18 cellular contexts compared by ENCODE assay signal in the genomic region with DNA sequence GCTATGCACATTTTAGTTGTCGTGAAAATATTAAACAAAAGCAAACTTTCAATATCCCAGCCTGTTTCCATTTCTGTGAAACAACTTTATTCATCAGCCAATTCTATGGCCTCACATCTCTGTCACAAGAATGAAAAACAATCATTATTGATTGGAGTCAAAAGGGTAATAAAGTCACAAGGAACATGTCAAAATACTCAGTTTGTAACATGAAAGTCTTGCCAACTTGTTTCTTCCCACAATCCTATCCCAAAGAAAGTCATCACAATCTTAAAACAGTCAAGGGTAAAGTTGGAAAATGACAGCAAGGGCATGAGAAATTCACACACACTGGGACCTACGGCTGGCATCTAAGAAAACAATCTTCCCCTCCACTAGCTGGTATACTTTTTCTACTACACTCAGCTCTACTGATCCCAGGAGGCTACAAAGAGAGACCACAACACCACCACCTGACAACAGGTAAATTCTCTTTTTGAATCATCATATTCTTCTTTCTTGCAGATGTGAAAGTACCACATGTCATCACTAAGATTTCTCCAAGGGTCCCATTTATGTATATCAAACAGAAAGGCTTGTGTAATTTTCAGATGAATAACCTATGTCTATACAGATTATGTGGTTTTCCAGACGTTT. TPM values are rescaled to one million over a fixed set of nuclear protein-coding genes. Genes with fewer than 3 reads are reported as not detected.
DNase-seq lines count a peak whose midpoint lies in the region; ATAC-seq and TF ChIP-seq lines count a peak whose summit lies in the region.
"Had no signal": no experiment of that assay in that cellular context is flagged by ENCODE, and none has a peak within 500 bp of the region (broad histone marks: within the 10 kb centered on the region; RNA-seq: fewer than 3 reads in every experiment).

No MANE protein-coding gene starts in this region.

- H2AFZ ChIP-seq in mammary epithelial cell (ENCODE audit: low read depth, low read length): no peak overlapping the region
- H2AFZ ChIP-seq: parathyroid adenoma, PC-9 had no signal

- peaks cover 71% of the 10 kb centered on the region for H3K36me3 Mint-ChIP-seq in MCF 10A (ENCODE audit: insufficient read depth, unreplicated experiment)
- H3K36me3 Mint-ChIP-seq in chondrocyte (ENCODE audit: low read depth): peaks cover 13% of the 10 kb centered on the region
- H3K36me3 Mint-ChIP-seq in mesothelial cell of epicardium: peaks cover 34% of the 10 kb centered on the region

- TF ChIP-seq POLR2A in upper lobe of left lung (IDR thresholded peaks at IDR 0.05): no peak

- H3K27me3 Mint-ChIP-seq in MCF 10A (ENCODE audit: insufficient read depth, unreplicated experiment): no peaks in the 10 kb centered on the region
- H3K27me3 Mint-ChIP-seq in chondrocyte (ENCODE audit: low read depth): no peaks in the 10 kb centered on the region
- H3K27me3 Mint-ChIP-seq in mesothelial cell of epicardium (ENCODE audit: low read depth): no peaks in the 10 kb centered on the region
- H3K27me3 Mint-ChIP-seq: activated naive CD8-positive, alpha-beta T cell treated with anti-CD3 and anti-CD28 coated beads, Interleukin-2, amount 50 U/mL, for 24 hours; T-cell had no signal

- H3K4me1 Mint-ChIP-seq in MCF 10A (ENCODE audit: insufficient read depth, unreplicated experiment) (no peaks in the 10 kb centered on the region), chondrocyte (ENCODE audit: low read depth) (peaks cover 43% of the 10 kb centered on the region), mesothelial cell of epicardium (peaks cover 23% of the 10 kb centered on the region)

- DNase-seq in MCF 10A (ENCODE audit: unreplicated experiment) (no peak), mammary epithelial cell (no peak), chondrocyte (ENCODE audit: low spot score) (no peak), mesothelial cell of epicardium (ENCODE audit: low spot score in 2 of 2, unreplicated experiment in 2 of 2) (no peak), upper lobe of left lung (no peak), retina (no peak)
- DNase-seq in activated naive CD4-positive, alpha-beta T cell treated with anti-CD3 and anti-CD28 coated beads, Interleukin-2, amount 50 U/mL, for 16 hours: no peak
- DNase-seq: activated naive CD8-positive, alpha-beta T cell treated with anti-CD3 and anti-CD28 coated beads, Interleukin-2, amount 50 U/mL, for 24 hours; colonic mucosa; GF-D8; MM.1S; NCI-H1930; NCI-H524; PC-9; stimulated activated CD4-positive, alpha-beta T cell treated with anti-CD3 and anti-CD28 coated beads, Interleukin-1b, Interleukin-23, amount 100 ng/mL, for 48 hours; T-cell had no signal

- dilution Hi-C loops in mammary epithelial cell (cut with HindIII; ENCODE audit: low sequenced_read_pairs): no loop called here

- H3K27ac ChIP-seq in mammary epithelial cell (ENCODE audit: insufficient read depth, low read depth, low read length) (no peak overlapping the region), upper lobe of left lung (peak overlapping the region; percentile 71 to 83 (median 80))
- H3K27ac ChIP-seq: colonic mucosa, parathyroid adenoma, PC-9 had no signal

- no peak overlapping the region for H3K4me2 ChIP-seq in mammary epithelial cell (ENCODE audit: insufficient read depth, low read depth, low read length)
- H3K4me2 ChIP-seq: PC-9 had no signal

- H3K9ac ChIP-seq in mammary epithelial cell (ENCODE audit: insufficient read depth, low read length): no peak overlapping the region
- H3K9ac ChIP-seq: parathyroid adenoma had no signal

- POLR2A ChIA-PET in MCF 10A (lab: Yijun Ruan, JAX): no interaction called here

- CTCF ChIA-PET in MCF 10A (lab: Yijun Ruan, JAX) (interaction anchor here (0.7 kb wide), 1 partner anchor 19 kb away, joined by 3 read pairs; no protein-coding TSS in a partner anchor), mammary epithelial cell (lab: Charles Lee; ENCODE audit: low non-redundant PET) (no interaction called here)

- TF ChIP-seq EP300 in upper lobe of left lung (IDR thresholded peaks at IDR 0.05): no peak

- intact Hi-C loops in MCF 10A (cut with micrococcal nuclease): no loop called here
- intact Hi-C loops in mammary epithelial cell (cut with micrococcal nuclease): no loop called here

- no peaks in the 10 kb centered on the region for H4K20me1 ChIP-seq in mammary epithelial cell (ENCODE audit: insufficient read depth, low read length)

- WGBS in mammary epithelial cell (ENCODE audit: low coverage, missing lambda C conversion rate): 83% methylated on average over 3 of the region's 3 CpGs
- WGBS in upper lobe of left lung, 2 donors: 58 to 61% methylated on average over 3 of the region's 3 CpGs

- H3K4me3 ChIP-seq in mammary epithelial cell (replicated peaks in 1 of 3; ENCODE audit: insufficient read depth in 1 of 3, low read depth in 2 of 3, low read length in 3 of 3) (no peak overlapping the region), upper lobe of left lung (no peak overlapping the region)
- H3K4me3 ChIP-seq: colonic mucosa, PC-9 had no signal

- H3K79me2 ChIP-seq in mammary epithelial cell (ENCODE audit: insufficient read depth, low read length): peaks cover 33% of the 10 kb centered on the region
- H3K79me2 ChIP-seq: parathyroid adenoma had no signal

- no peak for TF ChIP-seq CTCF in MCF 10A (IDR thresholded peaks at IDR 0.05; ENCODE audit: unreplicated experiment)
- no peak for TF ChIP-seq CTCF in mammary epithelial cell (conservative IDR thresholded peaks at IDR 0.05 in 1 of 2, IDR thresholded peaks at IDR 0.05 in 1 of 2; ENCODE audit: extremely low read depth in 1 of 2, insufficient read depth in 1 of 2, low read depth in 1 of 2, low read length in 2 of 2)
- no peak for TF ChIP-seq CTCF in chondrocyte (IDR thresholded peaks at IDR 0.05)
- TF ChIP-seq CTCF in mesothelial cell of epicardium (IDR thresholded peaks at IDR 0.05; ENCODE audit: unreplicated experiment): no peak
- TF ChIP-seq CTCF in upper lobe of left lung (IDR thresholded peaks at IDR 0.05): no peak

- no peak for ATAC-seq in upper lobe of left lung (ENCODE audit: low FRiP score in 2 of 2)
- ATAC-seq in HG02571 (IDR thresholded peaks at IDR 0.05; ENCODE audit: unreplicated experiment): no peak
- ATAC-seq: activated naive CD8-positive, alpha-beta T cell treated with anti-CD3 and anti-CD28 coated beads, Interleukin-2, amount 50 U/mL, for 24 hours; T-cell had no signal

- H3K4me3 Mint-ChIP-seq in MCF 10A (ENCODE audit: unreplicated experiment) (no peak overlapping the region), chondrocyte (ENCODE audit: unreplicated experiment) (no peak overlapping the region), mesothelial cell of epicardium (no peak overlapping the region)
- H3K4me3 Mint-ChIP-seq: activated naive CD8-positive, alpha-beta T cell treated with anti-CD3 and anti-CD28 coated beads, Interleukin-2, amount 50 U/mL, for 24 hours; T-cell had no signal

- H3K36me3 ChIP-seq in mammary epithelial cell (ENCODE audit: insufficient read depth, low read length) (peaks cover 41% of the 10 kb centered on the region), upper lobe of left lung (peaks cover 0 to 35% (median 0%) of the 10 kb centered on the region in 4 donors)
- H3K36me3 ChIP-seq: colonic mucosa had no signal

- H3K9me3 Mint-ChIP-seq in MCF 10A (ENCODE audit: unreplicated experiment) (no peaks in the 10 kb centered on the region), chondrocyte (ENCODE audit: low read depth) (no peaks in the 10 kb centered on the region), mesothelial cell of epicardium (peaks cover 10% of the 10 kb centered on the region)
- H3K9me3 Mint-ChIP-seq: activated naive CD8-positive, alpha-beta T cell treated with anti-CD3 and anti-CD28 coated beads, Interleukin-2, amount 50 U/mL, for 24 hours; T-cell had no signal

- no TSS peak for BruUV-seq in MCF 10A (replicated peaks; lab: Mats Ljungman, UMichigan)
- no TSS peak for BruUV-seq in mammary epithelial cell (replicated peaks; lab: Mats Ljungman, UMichigan)

- H3K27me3 ChIP-seq in mammary epithelial cell (ENCODE audit: insufficient read depth, low read length) (no peaks in the 10 kb centered on the region), upper lobe of left lung (no peaks in the 10 kb centered on the region)
- H3K27me3 ChIP-seq: colonic mucosa had no signal

- H3K4me1 ChIP-seq in mammary epithelial cell (ENCODE audit: insufficient read depth, low read length): no peaks in the 10 kb centered on the region
- H3K4me1 ChIP-seq in upper lobe of left lung: peaks cover 13 to 25% (median 18%) of the 10 kb centered on the region in 4 donors
- H3K4me1 ChIP-seq: colonic mucosa, parathyroid adenoma had no signal

- H3K9me3 ChIP-seq in mammary epithelial cell (replicated peaks; ENCODE audit: insufficient read depth, low read length) (no peaks in the 10 kb centered on the region), upper lobe of left lung (no peaks in the 10 kb centered on the region)
- H3K9me3 ChIP-seq: colonic mucosa had no signal

- H3K27ac Mint-ChIP-seq in MCF 10A (ENCODE audit: low read depth, unreplicated experiment) (peak overlapping the region; percentile 16), chondrocyte (ENCODE audit: unreplicated experiment) (peak overlapping the region; percentile 80), mesothelial cell of epicardium (peak overlapping the region; percentile 83)
- H3K27ac Mint-ChIP-seq: activated naive CD8-positive, alpha-beta T cell treated with anti-CD3 and anti-CD28 coated beads, Interleukin-2, amount 50 U/mL, for 24 hours; T-cell had no signal

- in situ Hi-C loops in mammary epithelial cell (cut with MboI; ENCODE audit: low sequenced_read_pairs in 2 of 2): no loop called here

RNA-seq across cellular contexts. Expression of gene PUM3, which starts 25.3 kb away (rescaled TPM):
- total RNA-seq in MCF 10A (2022) (65.3 and 83.0 TPM in 2 replicates), mammary epithelial cell (10 to 100 TPM; 38.8 to 80.9 TPM), chondrocyte (34.5 to 59.0 TPM (median 38.4 TPM) in 3 replicates), mesothelial cell of epicardium (49.5 to 58.6 TPM (median 53.0 TPM) in 3 replicates), upper lobe of left lung (10 to 100 TPM; 20.4 to 49.2 (median 38.9) TPM)
- 38.0 TPM for polyA plus RNA-seq in mammary epithelial cell
- polyA minus RNA-seq in mammary epithelial cell: 4.0 TPM

Comparison
In these comparisons a context has a peak if more than half of its experiments do, and no peak if none do; other contexts are left out.
1. H3K27ac Mint-ChIP-seq: peak in every context shown above with its lines; median percentile 83 in mesothelial cell of epicardium; 80 in chondrocyte; 16 in MCF 10A.